18 cellular contexts compared by ENCODE assay signal in the genomic region with DNA sequence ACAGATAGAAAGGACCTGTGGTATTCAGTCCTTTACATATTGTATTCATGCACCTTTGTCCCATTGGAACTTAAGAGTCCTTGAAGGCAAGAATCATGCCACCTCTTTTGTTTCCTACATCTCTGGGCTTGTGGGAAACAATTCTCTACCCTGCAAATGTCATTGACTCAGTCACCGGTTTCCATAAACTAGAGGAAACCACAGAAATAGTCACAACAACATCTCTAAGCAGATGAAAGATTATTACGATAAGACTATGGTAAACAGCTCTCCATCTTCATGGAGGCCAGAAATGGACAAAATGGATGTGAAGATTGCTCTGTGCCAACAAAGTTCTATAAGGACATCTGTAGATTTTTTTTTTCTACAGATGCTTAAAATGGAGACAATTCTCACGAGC.
DNase-seq lines count a peak whose midpoint lies in the region; ATAC-seq, FAIRE-seq and TF ChIP-seq lines count a peak whose summit lies in the region.
"Had no signal": no experiment of that assay in that cellular context is flagged by ENCODE, and none has a peak within 500 bp of the region (broad histone marks: within the 10 kb centered on the region; RNA-seq: fewer than 3 reads in every experiment).

No MANE protein-coding gene starts in this region.

- peaks cover 23% of the 10 kb centered on the region for H3K4me1 ChIP-seq in CD8-positive, alpha-beta T cell (ENCODE audit: insufficient read depth, low read length)

- no peaks in the 10 kb centered on the region for H3K27me3 ChIP-seq in CD8-positive, alpha-beta T cell (ENCODE audit: insufficient read depth, low read length)
- H3K27me3 ChIP-seq: brain microvascular endothelial cell, upper lobe of left lung had no signal

- no peaks in the 10 kb centered on the region for H3K27me3 Mint-ChIP-seq in CD8-positive, alpha-beta T cell (ENCODE audit: low read depth)
- no peaks in the 10 kb centered on the region for H3K27me3 Mint-ChIP-seq in activated CD8-positive, alpha-beta T cell treated with anti-CD3 and anti-CD28 coated beads, Interleukin-2, amount 10 ng/mL, durations not matched to agents 7 days and 5 days (ENCODE audit: low read depth)

- no peak overlapping the region for H3K4me3 Mint-ChIP-seq in CD8-positive, alpha-beta T cell
- no peak overlapping the region for H3K4me3 Mint-ChIP-seq in activated CD8-positive, alpha-beta T cell treated with anti-CD3 and anti-CD28 coated beads, Interleukin-2, amount 10 ng/mL, durations not matched to agents 7 days and 5 days

- no peaks in the 10 kb centered on the region for H3K9me3 Mint-ChIP-seq in CD8-positive, alpha-beta T cell
- peaks cover 8% of the 10 kb centered on the region for H3K9me3 Mint-ChIP-seq in activated CD8-positive, alpha-beta T cell treated with anti-CD3 and anti-CD28 coated beads, Interleukin-2, amount 10 ng/mL, durations not matched to agents 7 days and 5 days (ENCODE audit: insufficient read depth)

- TF ChIP-seq POLR2A in GM12891 (IDR thresholded peaks at IDR 0.05; ENCODE audit: low read depth, low read length), result no peak

- peak; percentile 44 for ATAC-seq in CD8-positive, alpha-beta T cell
- peak; percentile 47 for ATAC-seq in activated CD8-positive, alpha-beta T cell treated with anti-CD3 and anti-CD28 coated beads, Interleukin-2, amount 10 ng/mL, durations not matched to agents 7 days and 5 days
- no peak for ATAC-seq in GM18873 (IDR thresholded peaks at IDR 0.05; ENCODE audit: low FRiP score, unreplicated experiment)
- ATAC-seq: mucosa of descending colon had no signal

- peak; percentile 31 for FAIRE-seq in GM12891 (lab: Jason Lieb, UNC)
- FAIRE-seq: TTC549 had no signal

- TF ChIP-seq CTCF in CD8-positive, alpha-beta T cell (IDR thresholded peaks at IDR 0.05), result no peak

- H3K36me3 ChIP-seq in CD8-positive, alpha-beta T cell (ENCODE audit: insufficient read depth, low read length), result no peaks in the 10 kb centered on the region
- H3K36me3 ChIP-seq: brain microvascular endothelial cell, left ventricle myocardium inferior, upper lobe of left lung had no signal

- POLR2A ChIA-PET in CD8-positive, alpha-beta T cell (lab: Charles Lee), result interaction anchor here (1.1 kb wide), 1 partner anchor 101 kb away, joined by 7 read pairs; no protein-coding TSS in a partner anchor
- POLR2A ChIA-PET in activated CD8-positive, alpha-beta T cell treated with anti-CD3 and anti-CD28 coated beads, Interleukin-2, amount 10 ng/mL, durations not matched to agents 7 days and 5 days (lab: Charles Lee), result interaction anchor here (0.6 to 1.0 kb wide), 2 partner anchors 35 to 93 kb away, joined by 3 to 5 read pairs; no protein-coding TSS in a partner anchor

- no peak overlapping the region for H3K4me3 ChIP-seq in CD8-positive, alpha-beta T cell (ENCODE audit: low read depth, low read length)
- H3K4me3 ChIP-seq: coronary artery, left ventricle myocardium inferior, mucosa of descending colon, upper lobe of left lung had no signal

- no peaks in the 10 kb centered on the region for H3K9me3 ChIP-seq in CD8-positive, alpha-beta T cell (ENCODE audit: low read length)
- H3K9me3 ChIP-seq: mucosa of descending colon, upper lobe of left lung had no signal

- H3K4me1 Mint-ChIP-seq in CD8-positive, alpha-beta T cell (ENCODE audit: low read depth), result peaks cover 70% of the 10 kb centered on the region
- H3K4me1 Mint-ChIP-seq in activated CD8-positive, alpha-beta T cell treated with anti-CD3 and anti-CD28 coated beads, Interleukin-2, amount 10 ng/mL, durations not matched to agents 7 days and 5 days (ENCODE audit: low read depth), result peaks cover 93% of the 10 kb centered on the region

- CTCF ChIA-PET in CD8-positive, alpha-beta T cell (lab: Charles Lee), result no interaction called here
- CTCF ChIA-PET in activated CD8-positive, alpha-beta T cell treated with anti-CD3 and anti-CD28 coated beads, Interleukin-2, amount 10 ng/mL, durations not matched to agents 7 days and 5 days (lab: Charles Lee), result interaction anchor here (0.9 to 1.8 kb wide), 4 partner anchors 12 to 94 kb away, joined by 3 to 5 read pairs (median 4); no protein-coding TSS in a partner anchor

- DNase-seq in CD8-positive, alpha-beta T cell, result no peak
- DNase-seq in GM12891 (ENCODE audit: insufficient read length, low spot score) (no peak), mucosa of gallbladder (ENCODE audit: low spot score) (peak; percentile 1), DMS53 treated with DMSO at 0.1 percent for 48 hours (lab: John Stamatoyannopoulos, UW; ENCODE audit: unreplicated experiment) (no peak), iPS-NIHi11 (ENCODE audit: low spot score) (no peak)
- no peak for DNase-seq in activated CD8-positive, alpha-beta T cell treated with anti-CD3 and anti-CD28 coated beads, Interleukin-2, amount 10 ng/mL, durations not matched to agents 7 days and 5 days
- DNase-seq: brain microvascular endothelial cell; head of caudate nucleus; left ventricle myocardium inferior; mucosa of descending colon; NCI-H1436 treated with DMSO at 0.1 percent for 48 hours; OCI-M1; Right ventricle myocardium superior; stimulated activated CD4-positive, alpha-beta T cell treated with anti-CD3 and anti-CD28 coated beads, Interleukin-2, amount 100 ng/mL, for 24 hours; upper lobe of left lung had no signal

- intact Hi-C loops in CD8-positive, alpha-beta T cell (cut with DNase I, micrococcal nuclease), result no loop called here

- H3K36me3 Mint-ChIP-seq in CD8-positive, alpha-beta T cell, result no peaks in the 10 kb centered on the region
- H3K36me3 Mint-ChIP-seq in activated CD8-positive, alpha-beta T cell treated with anti-CD3 and anti-CD28 coated beads, Interleukin-2, amount 10 ng/mL, durations not matched to agents 7 days and 5 days (ENCODE audit: low read depth), result peaks cover 21% of the 10 kb centered on the region

- no peak overlapping the region for H3K27ac Mint-ChIP-seq in CD8-positive, alpha-beta T cell
- H3K27ac Mint-ChIP-seq in activated CD8-positive, alpha-beta T cell treated with anti-CD3 and anti-CD28 coated beads, Interleukin-2, amount 10 ng/mL, durations not matched to agents 7 days and 5 days, result peak overlapping the region; percentile 20

- H3K27ac ChIP-seq in CD8-positive, alpha-beta T cell (ENCODE audit: low read depth, low read length), result no peak overlapping the region
- H3K27ac ChIP-seq: brain microvascular endothelial cell, left ventricle myocardium inferior, upper lobe of left lung had no signal

TF ChIP-seq in GM12891, 5 proteins besides CTCF, POLR2A, EP300 and RAD21:
- no peak for TF ChIP-seq POLR2AphosphoS5 (IDR thresholded peaks at IDR 0.05; ENCODE audit: low read depth, low read length)
- no peak for TF ChIP-seq PAX5 (IDR thresholded peaks at IDR 0.05; ENCODE audit: insufficient read depth, low read length, severe bottlenecking)
- no peak for TF ChIP-seq TAF1 (IDR thresholded peaks at IDR 0.05; ENCODE audit: low read depth, low read length)
- no peak for TF ChIP-seq SPI1 (IDR thresholded peaks at IDR 0.05; ENCODE audit: low read depth, low read length)
